In the genomic region with DNA sequence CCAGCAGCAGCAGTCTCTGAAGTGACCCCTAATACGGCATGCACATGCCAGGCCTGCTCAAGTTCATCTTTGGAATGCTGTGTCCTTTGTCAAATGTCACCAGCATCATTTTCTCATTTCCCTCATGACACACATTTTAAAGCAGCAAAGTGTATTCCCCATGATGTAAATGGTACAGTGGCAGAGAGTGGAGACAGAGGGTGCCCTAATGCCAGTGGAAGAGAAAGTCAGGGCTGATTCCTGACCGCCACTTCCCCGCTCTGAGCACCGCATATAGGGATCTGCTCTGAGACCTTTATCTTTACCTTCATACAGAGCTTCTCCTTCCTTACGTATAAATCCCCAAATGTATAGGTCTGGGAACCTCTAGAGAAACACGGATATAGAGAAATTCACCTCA, we compare ENCODE assay signal across 30 cellular contexts.
"Had no signal": no experiment of that assay in that cellular context is flagged by ENCODE, and none has a peak within 500 bp of the region (broad histone marks: within the 10 kb centered on the region; RNA-seq: fewer than 3 reads in every experiment).

No MANE protein-coding gene starts in this region.

- H3K4me1 ChIP-seq: neural progenitor cell, suprapubic skin, testis, upper lobe of right lung, vagina had no signal

- H3K36me3 Mint-ChIP-seq: natural killer cell; neural progenitor cell; stimulated activated memory B cell treated with anti-CD40 and anti-IgM and Interleukin-4, amounts not matched to agents 10 μg/mL and 1 μg/mL and 100 μg/mL, for 72 hours; type B pancreatic cell had no signal

- H3K27ac ChIP-seq: neural progenitor cell, prostate gland, right lobe of liver, sigmoid colon, skin epidermis, spleen, suprapubic skin, testis, tibial artery, transverse colon, upper lobe of right lung, vagina had no signal

- H3K4me3 ChIP-seq: neural progenitor cell, pancreas, prostate gland, right lobe of liver, sigmoid colon, skin epidermis, smooth muscle cell, spleen, suprapubic skin, testis, tibial artery, transverse colon, upper lobe of right lung, vagina had no signal

- H3K4me2 ChIP-seq: neural progenitor cell, smooth muscle cell had no signal

- H3K9ac ChIP-seq: neural progenitor cell had no signal

- H3K36me3 ChIP-seq: neural progenitor cell, pancreas, prostate gland, right lobe of liver, sigmoid colon, spleen, suprapubic skin, tibial artery, transverse colon, upper lobe of right lung, vagina had no signal

- H3K27ac Mint-ChIP-seq: naive thymus-derived CD4-positive, alpha-beta T cell; natural killer cell; nephron; neural progenitor cell; stimulated activated memory B cell treated with anti-CD40 and anti-IgM and Interleukin-4, amounts not matched to agents 10 μg/mL and 1 μg/mL and 100 μg/mL, for 72 hours; stimulated activated naive CD8-positive, alpha-beta T cell treated with anti-CD3 and anti-CD28 coated beads, Interleukin-15, amount 100 ng/mL, for 72 hours; type B pancreatic cell had no signal

- DNase-seq: naive thymus-derived CD4-positive, alpha-beta T cell; natural killer cell; nucleus accumbens; pancreas; right cardiac atrium; right lobe of liver; sigmoid colon; spleen; stimulated activated CD4-positive, alpha-beta T cell treated with anti-CD3 and anti-CD28 coated beads, Interleukin-12 subunit alpha, Interleukin-12 subunit beta, amount 100 ng/mL, for 4 hours; stimulated activated CD4-positive, alpha-beta T cell treated with anti-CD3 and anti-CD28 coated beads, Interleukin-1b, Interleukin-23, amount 100 ng/mL, for 48 hours; stimulated activated CD4-positive, alpha-beta T cell treated with anti-CD3 and anti-CD28 coated beads, Interleukin-4, amount 100 ng/mL, for 1 hour; stimulated activated CD4-positive, alpha-beta T cell treated with anti-CD3 and anti-CD28 coated beads, Interleukin-4, amount 100 ng/mL, for 4 hours; stimulated activated CD8-positive, alpha-beta memory T cell treated with anti-CD3 and anti-CD28 coated beads, Interleukin-4, amount 100 ng/mL, for 48 hours; stimulated activated naive CD4-positive, alpha-beta T cell; stimulated activated naive CD8-positive, alpha-beta T cell treated with anti-CD3 and anti-CD28 coated beads, Interleukin-15, amount 100 ng/mL, for 72 hours; stimulated activated naive CD8-positive, alpha-beta T cell treated with anti-CD3 and anti-CD28 coated beads, Interleukin-15, Interleukin-2, amounts not matched to agents 100 U/mL and 50 U/mL, for 24 hours; substantia nigra; testis; tibial artery; transverse colon; upper lobe of right lung had no signal

- H3K4me1 Mint-ChIP-seq: neural progenitor cell had no signal

- H3K27me3 ChIP-seq: neural progenitor cell, right lobe of liver, sigmoid colon, spleen, suprapubic skin, testis, tibial artery, transverse colon, upper lobe of right lung, vagina had no signal

- H3K27me3 Mint-ChIP-seq: naive thymus-derived CD4-positive, alpha-beta T cell; stimulated activated memory B cell treated with anti-CD40 and anti-IgM and Interleukin-4, amounts not matched to agents 10 μg/mL and 1 μg/mL and 100 μg/mL, for 72 hours; stimulated activated naive CD8-positive, alpha-beta T cell treated with anti-CD3 and anti-CD28 coated beads, Interleukin-15, amount 100 ng/mL, for 72 hours; type B pancreatic cell had no signal

- H3K9me3 ChIP-seq: pancreas, prostate gland, right lobe of liver, sigmoid colon, suprapubic skin, testis, tibial artery, transverse colon, upper lobe of right lung, vagina had no signal

- H3K4me3 Mint-ChIP-seq: naive thymus-derived CD4-positive, alpha-beta T cell; natural killer cell; nephron; neural progenitor cell; stimulated activated memory B cell treated with anti-CD40 and anti-IgM and Interleukin-4, amounts not matched to agents 10 μg/mL and 1 μg/mL and 100 μg/mL, for 72 hours; stimulated activated naive CD8-positive, alpha-beta T cell treated with anti-CD3 and anti-CD28 coated beads, Interleukin-15, amount 100 ng/mL, for 72 hours; type B pancreatic cell had no signal

- H2AFZ ChIP-seq: neural progenitor cell had no signal

- ATAC-seq: naive thymus-derived CD4-positive, alpha-beta T cell; natural killer cell; right cardiac atrium; right lobe of liver; stimulated activated memory B cell treated with anti-CD40 and anti-IgM and Interleukin-4, amounts not matched to agents 10 μg/mL and 1 μg/mL and 100 μg/mL, for 72 hours; stimulated activated naive CD8-positive, alpha-beta T cell treated with anti-CD3 and anti-CD28 coated beads, Interleukin-15, amount 100 ng/mL, for 72 hours; stimulated activated naive CD8-positive, alpha-beta T cell treated with anti-CD3 and anti-CD28 coated beads, Interleukin-15, Interleukin-2, amounts not matched to agents 100 U/mL and 50 U/mL, for 24 hours; upper lobe of right lung had no signal

- H3K9me3 Mint-ChIP-seq: natural killer cell; nephron; neural progenitor cell; stimulated activated memory B cell treated with anti-CD40 and anti-IgM and Interleukin-4, amounts not matched to agents 10 μg/mL and 1 μg/mL and 100 μg/mL, for 72 hours; type B pancreatic cell had no signal
